1 cellular context compared by ENCODE assay signal in the genomic region with DNA sequence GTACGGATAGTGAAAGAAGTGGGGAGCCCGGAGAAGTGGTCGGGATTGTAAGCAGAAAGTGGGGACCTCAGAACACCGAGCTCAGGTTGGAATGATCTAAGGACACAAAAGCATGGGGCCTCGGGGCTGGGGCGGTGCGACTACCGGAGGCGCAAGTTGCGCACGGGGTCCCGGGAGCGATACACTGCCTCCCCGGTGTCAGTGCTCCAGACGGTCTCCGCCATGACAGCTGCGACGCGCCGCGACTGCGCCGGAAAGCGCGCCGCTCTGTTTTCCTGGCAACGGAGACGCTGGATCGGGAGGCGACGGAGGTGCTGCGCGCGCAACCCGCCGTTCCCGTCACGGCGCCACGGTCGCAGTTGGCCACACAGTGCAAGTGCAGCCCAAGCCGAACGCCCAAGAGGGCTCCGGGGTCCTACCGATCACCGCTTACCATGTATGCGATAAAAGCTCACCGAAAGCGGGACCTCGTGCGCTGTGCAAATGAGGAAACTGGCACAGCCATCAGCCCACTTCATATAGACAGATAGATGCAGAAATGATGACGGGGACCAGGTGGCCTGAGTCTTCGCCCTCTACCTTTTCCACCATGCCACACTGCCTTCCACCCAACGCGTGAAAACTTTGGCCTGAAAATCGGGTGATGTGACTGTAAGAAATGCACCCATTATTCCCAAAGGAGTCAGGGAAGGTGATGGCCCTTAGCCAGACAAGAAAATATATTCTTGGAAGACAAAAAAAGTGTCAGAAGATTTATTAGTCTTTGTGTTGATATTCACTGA.
TF ChIP-seq lines count a peak whose summit lies in the region.

A gene (minus strand): TSS at position 249 of the 782 bp plus-strand sequence. CDS start 25 bp downstream, at position 224.

TF ChIP-seq in K562, 482 proteins besides CTCF, POLR2A, EP300 and RAD21 (continued from another document and continues in another):
- TF ChIP-seq, protein P1, sequence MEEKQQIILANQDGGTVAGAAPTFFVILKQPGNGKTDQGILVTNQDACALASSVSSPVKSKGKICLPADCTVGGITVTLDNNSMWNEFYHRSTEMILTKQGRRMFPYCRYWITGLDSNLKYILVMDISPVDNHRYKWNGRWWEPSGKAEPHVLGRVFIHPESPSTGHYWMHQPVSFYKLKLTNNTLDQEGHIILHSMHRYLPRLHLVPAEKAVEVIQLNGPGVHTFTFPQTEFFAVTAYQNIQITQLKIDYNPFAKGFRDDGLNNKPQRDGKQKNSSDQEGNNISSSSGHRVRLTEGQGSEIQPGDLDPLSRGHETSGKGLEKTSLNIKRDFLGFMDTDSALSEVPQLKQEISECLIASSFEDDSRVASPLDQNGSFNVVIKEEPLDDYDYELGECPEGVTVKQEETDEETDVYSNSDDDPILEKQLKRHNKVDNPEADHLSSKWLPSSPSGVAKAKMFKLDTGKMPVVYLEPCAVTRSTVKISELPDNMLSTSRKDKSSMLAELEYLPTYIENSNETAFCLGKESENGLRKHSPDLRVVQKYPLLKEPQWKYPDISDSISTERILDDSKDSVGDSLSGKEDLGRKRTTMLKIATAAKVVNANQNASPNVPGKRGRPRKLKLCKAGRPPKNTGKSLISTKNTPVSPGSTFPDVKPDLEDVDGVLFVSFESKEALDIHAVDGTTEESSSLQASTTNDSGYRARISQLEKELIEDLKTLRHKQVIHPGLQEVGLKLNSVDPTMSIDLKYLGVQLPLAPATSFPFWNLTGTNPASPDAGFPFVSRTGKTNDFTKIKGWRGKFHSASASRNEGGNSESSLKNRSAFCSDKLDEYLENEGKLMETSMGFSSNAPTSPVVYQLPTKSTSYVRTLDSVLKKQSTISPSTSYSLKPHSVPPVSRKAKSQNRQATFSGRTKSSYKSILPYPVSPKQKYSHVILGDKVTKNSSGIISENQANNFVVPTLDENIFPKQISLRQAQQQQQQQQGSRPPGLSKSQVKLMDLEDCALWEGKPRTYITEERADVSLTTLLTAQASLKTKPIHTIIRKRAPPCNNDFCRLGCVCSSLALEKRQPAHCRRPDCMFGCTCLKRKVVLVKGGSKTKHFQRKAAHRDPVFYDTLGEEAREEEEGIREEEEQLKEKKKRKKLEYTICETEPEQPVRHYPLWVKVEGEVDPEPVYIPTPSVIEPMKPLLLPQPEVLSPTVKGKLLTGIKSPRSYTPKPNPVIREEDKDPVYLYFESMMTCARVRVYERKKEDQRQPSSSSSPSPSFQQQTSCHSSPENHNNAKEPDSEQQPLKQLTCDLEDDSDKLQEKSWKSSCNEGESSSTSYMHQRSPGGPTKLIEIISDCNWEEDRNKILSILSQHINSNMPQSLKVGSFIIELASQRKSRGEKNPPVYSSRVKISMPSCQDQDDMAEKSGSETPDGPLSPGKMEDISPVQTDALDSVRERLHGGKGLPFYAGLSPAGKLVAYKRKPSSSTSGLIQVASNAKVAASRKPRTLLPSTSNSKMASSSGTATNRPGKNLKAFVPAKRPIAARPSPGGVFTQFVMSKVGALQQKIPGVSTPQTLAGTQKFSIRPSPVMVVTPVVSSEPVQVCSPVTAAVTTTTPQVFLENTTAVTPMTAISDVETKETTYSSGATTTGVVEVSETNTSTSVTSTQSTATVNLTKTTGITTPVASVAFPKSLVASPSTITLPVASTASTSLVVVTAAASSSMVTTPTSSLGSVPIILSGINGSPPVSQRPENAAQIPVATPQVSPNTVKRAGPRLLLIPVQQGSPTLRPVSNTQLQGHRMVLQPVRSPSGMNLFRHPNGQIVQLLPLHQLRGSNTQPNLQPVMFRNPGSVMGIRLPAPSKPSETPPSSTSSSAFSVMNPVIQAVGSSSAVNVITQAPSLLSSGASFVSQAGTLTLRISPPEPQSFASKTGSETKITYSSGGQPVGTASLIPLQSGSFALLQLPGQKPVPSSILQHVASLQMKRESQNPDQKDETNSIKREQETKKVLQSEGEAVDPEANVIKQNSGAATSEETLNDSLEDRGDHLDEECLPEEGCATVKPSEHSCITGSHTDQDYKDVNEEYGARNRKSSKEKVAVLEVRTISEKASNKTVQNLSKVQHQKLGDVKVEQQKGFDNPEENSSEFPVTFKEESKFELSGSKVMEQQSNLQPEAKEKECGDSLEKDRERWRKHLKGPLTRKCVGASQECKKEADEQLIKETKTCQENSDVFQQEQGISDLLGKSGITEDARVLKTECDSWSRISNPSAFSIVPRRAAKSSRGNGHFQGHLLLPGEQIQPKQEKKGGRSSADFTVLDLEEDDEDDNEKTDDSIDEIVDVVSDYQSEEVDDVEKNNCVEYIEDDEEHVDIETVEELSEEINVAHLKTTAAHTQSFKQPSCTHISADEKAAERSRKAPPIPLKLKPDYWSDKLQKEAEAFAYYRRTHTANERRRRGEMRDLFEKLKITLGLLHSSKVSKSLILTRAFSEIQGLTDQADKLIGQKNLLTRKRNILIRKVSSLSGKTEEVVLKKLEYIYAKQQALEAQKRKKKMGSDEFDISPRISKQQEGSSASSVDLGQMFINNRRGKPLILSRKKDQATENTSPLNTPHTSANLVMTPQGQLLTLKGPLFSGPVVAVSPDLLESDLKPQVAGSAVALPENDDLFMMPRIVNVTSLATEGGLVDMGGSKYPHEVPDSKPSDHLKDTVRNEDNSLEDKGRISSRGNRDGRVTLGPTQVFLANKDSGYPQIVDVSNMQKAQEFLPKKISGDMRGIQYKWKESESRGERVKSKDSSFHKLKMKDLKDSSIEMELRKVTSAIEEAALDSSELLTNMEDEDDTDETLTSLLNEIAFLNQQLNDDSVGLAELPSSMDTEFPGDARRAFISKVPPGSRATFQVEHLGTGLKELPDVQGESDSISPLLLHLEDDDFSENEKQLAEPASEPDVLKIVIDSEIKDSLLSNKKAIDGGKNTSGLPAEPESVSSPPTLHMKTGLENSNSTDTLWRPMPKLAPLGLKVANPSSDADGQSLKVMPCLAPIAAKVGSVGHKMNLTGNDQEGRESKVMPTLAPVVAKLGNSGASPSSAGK (IDR thresholded peaks at IDR 0.05), result peak; percentile 94
- TF ChIP-seq MEF2D (tag; conservative IDR thresholded peaks at IDR 0.05; ENCODE audit: low read depth) (0 out of 2 replicates have a peak, but pooled peaks have one; percentile 57), ILK (tag; IDR thresholded peaks at IDR 0.05; ENCODE audit: borderline replicate concordance, low read depth) (no peak), SMAD3 (CRISPR knock-in tag; conservative IDR thresholded peaks at IDR 0.05) (no peak), SUPT5H (IDR thresholded peaks at IDR 0.05) (peak; percentile 79), STAT5B (CRISPR knock-in tag; IDR thresholded peaks at IDR 0.05) (no peak), ZNF41 (CRISPR knock-in tag; conservative IDR thresholded peaks at IDR 0.05) (0 out of 2 replicates have a peak, but pooled peaks have one; percentile 20), ZNF146 (CRISPR knock-in tag; IDR thresholded peaks at IDR 0.05; ENCODE audit: unreplicated experiment) (no peak), GATA2 (CRISPR knock-in tag; IDR thresholded peaks at IDR 0.05) (no peak), KDM4B (IDR thresholded peaks at IDR 0.05; ENCODE audit: borderline replicate concordance in 2 of 2, low read depth in 1 of 2) (no peak), HOXB6 (CRISPR knock-in tag; IDR thresholded peaks at IDR 0.05; ENCODE audit: borderline replicate concordance) (no peak), SOX6 (IDR thresholded peaks at IDR 0.05) (no peak), KLF10 (CRISPR knock-in tag; IDR thresholded peaks at IDR 0.05) (no peak), GATAD2B (IDR thresholded peaks at IDR 0.05; ENCODE audit: borderline replicate concordance) (no peak), CHCHD3 (CRISPR knock-in tag; IDR thresholded peaks at IDR 0.05) (no peak), ZNF324 (CRISPR knock-in tag; IDR thresholded peaks at IDR 0.05) (no peak), SMARCA4 (IDR thresholded peaks at IDR 0.05) (0 out of 2 replicates have a peak, but pooled peaks have one; percentile 10), CBFA2T3 (IDR thresholded peaks at IDR 0.05) (no peak), HDAC1 (IDR thresholded peaks at IDR 0.05) (peak in 1 of 2 experiments; percentile 80; a peak in 1 of 4 replicates), ZNF175 (CRISPR knock-in tag; IDR thresholded peaks at IDR 0.05; ENCODE audit: low read depth) (no peak; the same call in 1 of the 2 replicates), ZNF239 (CRISPR knock-in tag; IDR thresholded peaks at IDR 0.05) (no peak; the same call in 1 of the 2 replicates), CCAR2 (IDR thresholded peaks at IDR 0.05; ENCODE audit: low read depth, low read length) (no peak), NR3C1 (CRISPR knock-in tag; IDR thresholded peaks at IDR 0.05) (no peak), SAFB2 (IDR thresholded peaks at IDR 0.05; ENCODE audit: borderline replicate concordance, low read depth, low read length, severe bottlenecking) (no peak), MTA3 (IDR thresholded peaks at IDR 0.05; ENCODE audit: borderline replicate concordance) (peak; percentile 57; the same call in 1 of the 2 replicates), CBX1 (IDR thresholded peaks at IDR 0.05; ENCODE audit: low read depth) (no peak; the same call in 1 of the 2 replicates), HNRNPL (IDR thresholded peaks at IDR 0.05; ENCODE audit: low read depth, low read length) (no peak), LARP7 (IDR thresholded peaks at IDR 0.05) (no peak)
- TF ChIP-seq, protein P2, sequence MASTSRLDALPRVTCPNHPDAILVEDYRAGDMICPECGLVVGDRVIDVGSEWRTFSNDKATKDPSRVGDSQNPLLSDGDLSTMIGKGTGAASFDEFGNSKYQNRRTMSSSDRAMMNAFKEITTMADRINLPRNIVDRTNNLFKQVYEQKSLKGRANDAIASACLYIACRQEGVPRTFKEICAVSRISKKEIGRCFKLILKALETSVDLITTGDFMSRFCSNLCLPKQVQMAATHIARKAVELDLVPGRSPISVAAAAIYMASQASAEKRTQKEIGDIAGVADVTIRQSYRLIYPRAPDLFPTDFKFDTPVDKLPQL (IDR thresholded peaks at IDR 0.05; ENCODE audit: extremely low read depth, insufficient read length), result no peak
- TF ChIP-seq, protein P3, sequence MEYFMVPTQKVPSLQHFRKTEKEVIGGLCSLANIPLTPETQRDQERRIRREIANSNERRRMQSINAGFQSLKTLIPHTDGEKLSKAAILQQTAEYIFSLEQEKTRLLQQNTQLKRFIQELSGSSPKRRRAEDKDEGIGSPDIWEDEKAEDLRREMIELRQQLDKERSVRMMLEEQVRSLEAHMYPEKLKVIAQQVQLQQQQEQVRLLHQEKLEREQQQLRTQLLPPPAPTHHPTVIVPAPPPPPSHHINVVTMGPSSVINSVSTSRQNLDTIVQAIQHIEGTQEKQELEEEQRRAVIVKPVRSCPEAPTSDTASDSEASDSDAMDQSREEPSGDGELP (CRISPR knock-in tag; IDR thresholded peaks at IDR 0.05; ENCODE audit: borderline replicate concordance), result peak; percentile 94
- TF ChIP-seq, protein P4, sequence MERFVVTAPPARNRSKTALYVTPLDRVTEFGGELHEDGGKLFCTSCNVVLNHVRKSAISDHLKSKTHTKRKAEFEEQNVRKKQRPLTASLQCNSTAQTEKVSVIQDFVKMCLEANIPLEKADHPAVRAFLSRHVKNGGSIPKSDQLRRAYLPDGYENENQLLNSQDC (CRISPR knock-in tag; IDR thresholded peaks at IDR 0.05), result no peak
- TF ChIP-seq, protein P5, sequence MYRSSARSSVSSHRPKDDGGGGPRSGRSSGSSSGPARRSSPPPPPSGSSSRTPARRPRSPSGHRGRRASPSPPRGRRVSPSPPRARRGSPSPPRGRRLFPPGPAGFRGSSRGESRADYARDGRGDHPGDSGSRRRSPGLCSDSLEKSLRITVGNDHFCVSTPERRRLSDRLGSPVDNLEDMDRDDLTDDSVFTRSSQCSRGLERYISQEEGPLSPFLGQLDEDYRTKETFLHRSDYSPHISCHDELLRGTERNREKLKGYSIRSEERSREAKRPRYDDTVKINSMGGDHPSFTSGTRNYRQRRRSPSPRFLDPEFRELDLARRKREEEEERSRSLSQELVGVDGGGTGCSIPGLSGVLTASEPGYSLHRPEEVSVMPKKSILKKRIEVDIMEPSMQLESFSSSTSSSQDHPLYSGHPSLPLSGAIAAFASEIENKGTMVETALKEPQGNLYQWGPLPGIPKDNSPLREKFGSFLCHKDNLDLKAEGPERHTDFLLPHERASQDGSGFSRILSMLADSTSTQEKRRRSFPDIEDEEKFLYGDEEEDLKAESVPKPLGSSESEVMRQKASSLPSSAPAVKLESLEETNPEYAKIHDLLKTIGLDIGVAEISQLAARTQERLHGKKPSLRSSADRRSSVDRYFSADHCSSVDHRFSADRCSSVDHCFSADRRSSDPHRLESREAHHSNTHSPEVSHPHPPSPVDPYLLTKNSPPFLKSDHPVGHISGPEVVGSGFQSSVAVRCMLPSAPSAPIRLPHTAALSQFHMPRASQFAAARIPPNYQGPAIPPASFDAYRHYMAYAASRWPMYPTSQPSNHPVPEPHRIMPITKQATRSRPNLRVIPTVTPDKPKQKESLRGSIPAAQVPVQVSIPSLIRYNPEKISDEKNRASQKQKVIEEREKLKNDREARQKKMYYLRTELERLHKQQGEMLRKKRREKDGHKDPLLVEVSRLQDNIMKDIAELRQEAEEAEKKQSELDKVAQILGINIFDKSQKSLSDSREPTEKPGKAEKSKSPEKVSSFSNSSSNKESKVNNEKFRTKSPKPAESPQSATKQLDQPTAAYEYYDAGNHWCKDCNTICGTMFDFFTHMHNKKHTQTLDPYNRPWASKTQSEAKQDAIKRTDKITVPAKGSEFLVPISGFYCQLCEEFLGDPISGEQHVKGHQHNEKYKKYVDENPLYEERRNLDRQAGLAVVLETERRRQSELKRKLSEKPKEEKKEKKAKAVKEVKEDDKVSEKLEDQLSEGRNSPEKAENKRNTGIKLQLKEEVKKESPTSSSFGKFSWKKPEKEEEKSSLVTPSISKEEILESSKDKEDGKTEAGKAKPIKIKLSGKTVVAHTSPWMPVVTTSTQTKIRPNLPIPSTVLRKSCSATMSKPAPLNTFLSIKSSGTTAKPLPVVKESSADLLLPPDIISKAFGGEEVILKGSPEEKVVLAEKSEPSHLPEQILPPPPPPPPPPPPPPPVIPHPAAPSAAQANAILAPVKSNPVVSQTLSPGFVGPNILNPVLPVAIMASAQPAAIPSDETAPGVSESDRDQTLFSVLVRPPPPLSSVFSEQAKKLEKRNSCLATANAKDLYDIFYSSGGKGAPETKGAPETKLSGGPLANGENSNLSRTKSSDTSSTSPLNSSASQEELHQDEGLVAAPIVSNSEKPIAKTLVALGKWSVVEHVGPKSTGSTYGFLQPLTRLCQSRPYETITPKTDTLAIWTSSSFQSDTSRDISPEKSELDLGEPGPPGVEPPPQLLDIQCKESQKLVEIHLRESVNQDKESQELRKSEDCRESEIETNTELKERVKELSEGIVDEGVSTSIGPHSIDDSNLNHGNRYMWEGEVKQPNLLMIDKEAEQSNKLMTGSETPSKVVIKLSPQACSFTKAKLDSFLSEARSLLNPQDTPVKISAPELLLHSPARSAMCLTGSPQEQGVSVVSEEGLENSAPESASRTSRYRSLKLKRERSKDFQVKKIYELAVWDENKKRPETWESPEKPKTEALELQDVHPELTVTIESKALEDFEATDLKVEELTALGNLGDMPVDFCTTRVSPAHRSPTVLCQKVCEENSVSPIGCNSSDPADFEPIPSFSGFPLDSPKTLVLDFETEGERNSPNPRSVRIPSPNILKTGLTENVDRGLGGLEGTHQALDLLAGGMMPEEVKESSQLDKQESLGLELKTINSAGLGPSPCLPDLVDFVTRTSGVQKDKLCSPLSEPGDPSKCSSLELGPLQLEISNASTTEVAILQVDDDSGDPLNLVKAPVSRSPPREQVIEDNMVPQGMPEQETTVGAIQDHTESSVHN (IDR thresholded peaks at IDR 0.05; ENCODE audit: borderline replicate concordance in 1 of 2, low read depth in 1 of 2), result no peak
- TF ChIP-seq, protein P6, sequence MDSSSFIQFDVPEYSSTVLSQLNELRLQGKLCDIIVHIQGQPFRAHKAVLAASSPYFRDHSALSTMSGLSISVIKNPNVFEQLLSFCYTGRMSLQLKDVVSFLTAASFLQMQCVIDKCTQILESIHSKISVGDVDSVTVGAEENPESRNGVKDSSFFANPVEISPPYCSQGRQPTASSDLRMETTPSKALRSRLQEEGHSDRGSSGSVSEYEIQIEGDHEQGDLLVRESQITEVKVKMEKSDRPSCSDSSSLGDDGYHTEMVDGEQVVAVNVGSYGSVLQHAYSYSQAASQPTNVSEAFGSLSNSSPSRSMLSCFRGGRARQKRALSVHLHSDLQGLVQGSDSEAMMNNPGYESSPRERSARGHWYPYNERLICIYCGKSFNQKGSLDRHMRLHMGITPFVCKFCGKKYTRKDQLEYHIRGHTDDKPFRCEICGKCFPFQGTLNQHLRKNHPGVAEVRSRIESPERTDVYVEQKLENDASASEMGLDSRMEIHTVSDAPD (CRISPR knock-in tag; IDR thresholded peaks at IDR 0.05), result no peak
